Comparison of ENCODE assay signal across 8 cellular contexts in the genomic region with DNA sequence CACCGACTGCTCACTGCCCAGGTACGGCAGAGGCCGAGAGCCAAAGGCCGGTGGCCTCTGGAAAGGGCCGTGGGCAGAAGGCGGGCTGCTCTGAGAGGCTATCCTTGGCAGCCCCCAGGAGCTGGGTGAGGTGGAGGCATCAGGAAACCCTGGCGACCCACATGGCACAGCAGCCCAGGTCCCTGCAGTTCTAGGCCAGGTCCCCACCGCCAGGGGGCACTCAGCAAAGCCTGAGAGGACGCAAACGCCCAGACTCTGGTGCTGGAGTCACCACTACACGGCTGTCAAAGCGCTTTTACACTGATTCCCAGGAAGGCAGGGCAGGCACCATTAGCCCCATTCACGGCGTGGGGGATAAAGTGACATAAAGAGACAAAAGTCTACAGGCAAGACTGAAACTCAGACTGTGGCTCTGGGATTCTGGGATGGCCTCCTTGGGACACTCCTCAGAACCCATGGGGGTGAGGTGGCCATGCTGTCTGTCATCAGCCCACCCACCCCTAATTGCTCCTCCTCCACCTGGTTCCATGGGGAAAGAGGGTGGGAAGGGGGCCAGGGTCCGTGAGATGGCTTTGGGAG.
DNase-seq lines count a peak whose midpoint lies in the region; ATAC-seq and TF ChIP-seq lines count a peak whose summit lies in the region.

No MANE protein-coding gene starts in this region.

- H3K27me3 ChIP-seq in HL-60 (ENCODE audit: insufficient read depth, poor library complexity, severe bottlenecking) = peaks cover 69% of the 10 kb centered on the region
- peaks cover 9% of the 10 kb centered on the region for H3K27me3 ChIP-seq in NT2/D1 (ENCODE audit: insufficient read depth, insufficient read length)

- H3K4me1 ChIP-seq in NT2/D1 (ENCODE audit: insufficient read depth, insufficient read length) = peaks cover 17% of the 10 kb centered on the region

- H3K4me3 ChIP-seq in HL-60 (replicated peaks; ENCODE audit: insufficient read depth, low read length) = no peak overlapping the region
- H3K4me3 ChIP-seq in NT2/D1 (ENCODE audit: insufficient read length, low read depth) = no peak overlapping the region

- no peak for ATAC-seq in GM19035 (IDR thresholded peaks at IDR 0.05; ENCODE audit: unreplicated experiment)

- DNase-seq in EH (ENCODE audit: low read depth) (peak; percentile 85), HL-60 (ENCODE audit: low read depth in 1 of 2, low spot score in 1 of 2) (peak in 1 of 2 experiments; percentile 83), NT2/D1 (ENCODE audit: low read depth, low spot score) (peak; percentile 76), epidermal melanocyte (ENCODE audit: insufficient read length, low spot score) (peak; percentile 94), midbrain (lab: John Stamatoyannopoulos, UW) (peak; percentile 66)
- DNase-seq in activated CD8-positive, alpha-beta memory T cell treated with anti-CD3 and anti-CD28 coated beads, Interleukin-2, amount 50 U/mL, for 1 hour (ENCODE audit: extremely low read depth) = peak; percentile 66
- DNase-seq in stimulated activated CD8-positive, alpha-beta memory T cell treated with anti-CD3 and anti-CD28 coated beads, Interleukin-2, amount 100 ng/mL, for 48 hours (ENCODE audit: low read depth in 2 of 2) = peak; percentile 77 to 82

- TF ChIP-seq CTCF in HL-60 (IDR thresholded peaks at IDR 0.05; ENCODE audit: insufficient read depth, low read length) = peak; percentile 83

- peak overlapping the region; percentile 21 for H3K9ac ChIP-seq in NT2/D1 (ENCODE audit: insufficient read length, low read depth)

- no peaks in the 10 kb centered on the region for H3K9me3 ChIP-seq in NT2/D1 (ENCODE audit: insufficient read depth, low read length)

- peaks cover 5% of the 10 kb centered on the region for H3K36me3 ChIP-seq in NT2/D1 (ENCODE audit: insufficient read depth, insufficient read length, low read length)

- H3K27ac ChIP-seq in HL-60 (replicated peaks) = no peak overlapping the region
